Comparison of ENCODE assay signal across 8 cellular contexts in the genomic region with DNA sequence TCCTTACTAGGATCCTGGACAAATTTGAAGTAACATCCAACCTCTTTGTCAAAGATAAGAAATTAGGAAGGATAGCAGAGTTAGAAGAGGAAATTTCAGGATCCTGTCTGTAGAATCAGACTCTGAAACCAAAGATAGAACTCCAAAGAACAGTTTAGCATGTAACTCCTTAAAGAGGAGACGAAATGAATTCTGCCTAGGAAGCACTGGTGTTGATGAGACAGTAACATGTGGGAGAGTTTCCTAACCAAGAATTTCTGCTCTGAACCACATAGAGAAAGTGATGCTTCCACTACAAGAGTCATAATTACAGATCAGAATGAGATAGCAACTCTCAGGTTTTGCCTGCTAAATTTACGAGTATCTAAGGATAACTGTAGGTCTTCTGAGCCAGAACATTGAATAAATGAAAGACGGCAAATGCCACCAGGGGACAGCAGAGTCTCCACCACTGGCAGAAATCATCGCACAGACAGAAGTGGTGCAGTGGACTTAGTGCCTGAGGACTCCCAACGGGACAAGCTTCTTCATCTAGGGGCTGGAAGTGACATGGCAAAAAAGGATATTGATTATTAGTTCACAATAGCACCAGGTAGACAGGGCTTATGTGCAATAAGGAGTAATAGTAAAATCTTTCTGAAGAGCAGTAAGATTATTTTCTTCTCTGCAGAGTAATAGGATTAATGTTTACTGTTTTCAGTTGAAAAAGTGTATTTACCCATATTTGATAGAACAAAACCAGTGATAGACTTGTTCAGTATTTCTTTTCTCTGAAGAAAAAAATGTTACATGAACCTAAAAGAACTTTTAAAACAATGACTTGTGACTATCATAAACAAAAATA. TPM values are rescaled to one million over a fixed set of nuclear protein-coding genes. Genes with fewer than 3 reads are reported as not detected.
DNase-seq lines count a peak whose midpoint lies in the region; ATAC-seq and TF ChIP-seq lines count a peak whose summit lies in the region.

No MANE protein-coding gene starts in this region.

- H3K36me3 Mint-ChIP-seq in activated CD4-positive, alpha-beta T cell treated with anti-CD3 and anti-CD28 coated beads, Interleukin-2, amount 10 ng/mL, durations not matched to agents 7 days and 5 days (ENCODE audit: low read depth): no peaks in the 10 kb centered on the region

- ATAC-seq in GM18519 (IDR thresholded peaks at IDR 0.05; ENCODE audit: low FRiP score, unreplicated experiment) (peak; percentile 78), HG03060 (IDR thresholded peaks at IDR 0.05; ENCODE audit: low read depth, unreplicated experiment) (peak; percentile 72)

- no peak overlapping the region for H3K23ac ChIP-seq in mesenchymal stem cell (ENCODE audit: low read length in 2 of 2)

- no peak overlapping the region for H2BK5ac ChIP-seq in mesenchymal stem cell (ENCODE audit: low read depth, low read length, poor library complexity, severe bottlenecking)

- H4K8ac ChIP-seq in mesenchymal stem cell (ENCODE audit: low read length): no peak overlapping the region

- no peaks in the 10 kb centered on the region for H3K79me1 ChIP-seq in mesenchymal stem cell (replicated peaks; ENCODE audit: low read length, poor library complexity, severe bottlenecking)

- H4K91ac ChIP-seq in mesenchymal stem cell (ENCODE audit: low read length): no peak overlapping the region

- H3K27me3 Mint-ChIP-seq in activated CD4-positive, alpha-beta T cell treated with anti-CD3 and anti-CD28 coated beads, Interleukin-2, amount 10 ng/mL, durations not matched to agents 7 days and 5 days: peaks cover 28% of the 10 kb centered on the region

- DNase-seq in AG10803 (ENCODE audit: low read depth) (peak; percentile 68), NCI-H226 (peak; percentile 3), mesenchymal stem cell (peak; percentile 75), stromal cell of bone marrow (ENCODE audit: low read depth) (peak; percentile 46)
- peak; percentile 59 for DNase-seq in activated CD4-positive, alpha-beta T cell treated with anti-CD3 and anti-CD28 coated beads, Interleukin-2, amount 10 ng/mL, durations not matched to agents 7 days and 5 days
- DNase-seq in effector CD8-positive, alpha-beta T cell (lab: John Stamatoyannopoulos, UW): peak; percentile 13

- no peaks in the 10 kb centered on the region for H3K36me3 ChIP-seq in mesenchymal stem cell (ENCODE audit: control insufficient read depth in 1 of 2, insufficient read depth in 2 of 2, low read depth in 1 of 2, low read length in 2 of 2)

- no peak overlapping the region for H3K4ac ChIP-seq in mesenchymal stem cell (ENCODE audit: low read depth in 1 of 2, low read length in 2 of 2)

- WGBS in mesenchymal stem cell: 16% methylated on average over 4 of the region's 5 CpGs

- H3K27ac Mint-ChIP-seq in activated CD4-positive, alpha-beta T cell treated with anti-CD3 and anti-CD28 coated beads, Interleukin-2, amount 10 ng/mL, durations not matched to agents 7 days and 5 days: no peak overlapping the region

- no peaks in the 10 kb centered on the region for H3K9me3 ChIP-seq in mesenchymal stem cell (ENCODE audit: control insufficient read depth, low read length)

- peak; percentile 97 for TF ChIP-seq CTCF in AG10803 (conservative IDR thresholded peaks at IDR 0.05; ENCODE audit: low read length)

- no peak overlapping the region for H3K14ac ChIP-seq in mesenchymal stem cell (ENCODE audit: low read length in 2 of 2)

- no peak overlapping the region for H2BK12ac ChIP-seq in mesenchymal stem cell (ENCODE audit: low read length in 2 of 2)

- no peak overlapping the region for H3K18ac ChIP-seq in mesenchymal stem cell (ENCODE audit: low read depth in 1 of 2, low read length in 2 of 2)

- POLR2A ChIA-PET in activated CD4-positive, alpha-beta T cell treated with anti-CD3 and anti-CD28 coated beads, Interleukin-2, amount 10 ng/mL, durations not matched to agents 7 days and 5 days (lab: Charles Lee): no interaction called here

- H3K4me1 Mint-ChIP-seq in activated CD4-positive, alpha-beta T cell treated with anti-CD3 and anti-CD28 coated beads, Interleukin-2, amount 10 ng/mL, durations not matched to agents 7 days and 5 days: peaks cover 25% of the 10 kb centered on the region

- H2AFZ ChIP-seq in mesenchymal stem cell (ENCODE audit: low read depth, low read length): no peak overlapping the region

- CTCF ChIA-PET in activated CD4-positive, alpha-beta T cell treated with anti-CD3 and anti-CD28 coated beads, Interleukin-2, amount 10 ng/mL, durations not matched to agents 7 days and 5 days (lab: Charles Lee): no interaction called here

- no peak overlapping the region for H2AK5ac ChIP-seq in mesenchymal stem cell (ENCODE audit: low read length, severe bottlenecking)

- no peaks in the 10 kb centered on the region for H3K4me1 ChIP-seq in mesenchymal stem cell (ENCODE audit: control insufficient read depth, insufficient read depth, low read depth, low read length)

- H3K9me3 Mint-ChIP-seq in activated CD4-positive, alpha-beta T cell treated with anti-CD3 and anti-CD28 coated beads, Interleukin-2, amount 10 ng/mL, durations not matched to agents 7 days and 5 days: no peaks in the 10 kb centered on the region

- no peak overlapping the region for H3K4me3 Mint-ChIP-seq in activated CD4-positive, alpha-beta T cell treated with anti-CD3 and anti-CD28 coated beads, Interleukin-2, amount 10 ng/mL, durations not matched to agents 7 days and 5 days

- H2BK15ac ChIP-seq in mesenchymal stem cell (ENCODE audit: low read depth, poor library complexity, severe bottlenecking): no peak overlapping the region

- peaks cover 0 to 6% of the 10 kb centered on the region in 2 experiments for H3K27me3 ChIP-seq in mesenchymal stem cell (ENCODE audit: control insufficient read depth in 1 of 2, insufficient read depth in 1 of 2, low read length in 2 of 2)

- H2BK120ac ChIP-seq in mesenchymal stem cell (ENCODE audit: low read depth, low read length): peak overlapping the region; percentile 49

- H3K4me3 ChIP-seq in AG10803 (ENCODE audit: low read length) (no peak overlapping the region), mesenchymal stem cell (ENCODE audit: insufficient read depth in 1 of 2, low read depth in 1 of 2, low read length in 2 of 2) (no peak overlapping the region)

- H3K4me2 ChIP-seq in mesenchymal stem cell (ENCODE audit: low read length, poor library complexity, severe bottlenecking): no peak overlapping the region

- peak overlapping the region; percentile 36 for H3K9ac ChIP-seq in mesenchymal stem cell (ENCODE audit: low read length)

- H3K27ac ChIP-seq in mesenchymal stem cell (ENCODE audit: low read length, poor library complexity, severe bottlenecking): no peak overlapping the region

RNA-seq across cellular contexts. Expression of a gene that starts 6.7 kb away (rescaled TPM):
- total RNA-seq in activated CD4-positive, alpha-beta T cell treated with anti-CD3 and anti-CD28 coated beads, Interleukin-2, amount 10 ng/mL, durations not matched to agents 7 days and 5 days: 10 to 100 TPM; 35.5 to 41.3 TPM
- polyA plus RNA-seq in mesenchymal stem cell (2013, experiment 1 of 2): 34.9 TPM
- polyA plus RNA-seq in mesenchymal stem cell (2013, experiment 2 of 2): 32.4 TPM

RNA-seq across cellular contexts. Expression of a gene that starts 38.9 kb away (rescaled TPM):
- total RNA-seq in activated CD4-positive, alpha-beta T cell treated with anti-CD3 and anti-CD28 coated beads, Interleukin-2, amount 10 ng/mL, durations not matched to agents 7 days and 5 days: 10 to 100 TPM; 16.0 to 16.4 TPM
- 16.4 TPM for polyA plus RNA-seq in mesenchymal stem cell (2013, experiment 1 of 2)
- 18.0 TPM for polyA plus RNA-seq in mesenchymal stem cell (2013, experiment 2 of 2)

RNA-seq across cellular contexts. Expression of a gene that starts 57.8 kb away (rescaled TPM):
- total RNA-seq in activated CD4-positive, alpha-beta T cell treated with anti-CD3 and anti-CD28 coated beads, Interleukin-2, amount 10 ng/mL, durations not matched to agents 7 days and 5 days: 10 to 100 TPM; 18.9 to 27.1 TPM
- polyA plus RNA-seq in mesenchymal stem cell (2013, experiment 1 of 2): 16.9 TPM
- polyA plus RNA-seq in mesenchymal stem cell (2013, experiment 2 of 2): 16.7 TPM

RNA-seq across cellular contexts. Expression of a gene that starts 58.3 kb away (rescaled TPM):
- 10 to 100 TPM; 15.5 to 18.1 TPM for total RNA-seq in activated CD4-positive, alpha-beta T cell treated with anti-CD3 and anti-CD28 coated beads, Interleukin-2, amount 10 ng/mL, durations not matched to agents 7 days and 5 days
- 7.5 TPM for polyA plus RNA-seq in mesenchymal stem cell (2013, experiment 1 of 2)
- 7.9 TPM for polyA plus RNA-seq in mesenchymal stem cell (2013, experiment 2 of 2)

Comparison
In these comparisons a context has a peak if more than half of its experiments do, and no peak if none do; other contexts are left out.
1. DNase-seq: peak in every context shown above with its lines; median percentile 75 in mesenchymal stem cell; 68 in AG10803; 59 in activated CD4-positive, alpha-beta T cell treated with anti-CD3 and anti-CD28 coated beads, Interleukin-2, amount 10 ng/mL, durations not matched to agents 7 days and 5 days; 46 in stromal cell of bone marrow; 13 in effector CD8-positive, alpha-beta T cell; 3 in NCI-H226.